8 cellular contexts compared by ENCODE assay signal in the genomic region with DNA sequence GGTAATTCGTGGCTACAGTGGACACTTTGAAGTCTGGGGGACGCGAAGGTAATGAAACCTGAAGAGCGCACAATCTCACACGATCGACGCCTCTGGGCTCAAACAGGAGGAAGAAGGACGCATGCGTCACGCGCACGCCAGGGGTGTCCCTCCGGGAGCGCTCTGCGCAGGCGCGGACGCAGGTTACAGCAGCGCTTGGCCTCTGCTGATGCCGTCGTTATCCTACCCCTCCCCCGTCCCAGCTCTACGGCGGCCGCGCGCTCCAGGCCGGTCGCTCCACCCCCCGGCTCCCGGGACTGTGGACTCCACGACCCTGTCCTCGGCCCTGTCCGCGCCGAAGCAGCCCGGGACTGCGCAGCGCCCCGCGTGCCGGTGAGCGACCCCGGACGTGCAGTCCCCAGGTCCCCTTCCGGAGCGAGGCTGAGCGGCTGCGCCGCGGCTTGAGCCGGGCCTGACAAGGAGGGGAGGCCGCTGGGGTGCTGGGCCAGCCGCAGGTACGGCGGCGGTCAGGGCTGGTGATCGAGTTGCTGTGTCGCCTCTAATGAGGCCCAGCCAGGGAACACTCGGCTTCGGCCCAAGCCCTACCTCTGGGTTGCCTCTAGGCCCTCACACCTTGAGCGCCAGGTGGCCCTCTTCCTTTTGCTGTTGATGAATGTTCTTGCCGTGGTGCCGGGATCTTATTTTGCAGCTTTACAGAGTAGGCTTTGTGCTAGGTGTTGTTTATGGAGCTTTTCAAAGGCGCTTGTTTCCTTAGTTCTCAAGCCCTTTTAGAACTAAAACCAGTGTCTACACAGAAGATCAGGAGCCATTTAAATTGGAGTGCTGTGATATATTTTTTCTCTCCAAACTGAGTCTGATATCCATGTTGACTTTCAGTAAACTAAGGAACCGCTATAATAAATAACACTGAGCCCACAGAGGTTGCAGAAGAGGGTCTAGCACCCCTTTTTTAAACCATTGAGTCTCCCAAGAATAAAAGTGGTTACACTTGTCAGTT. TPM values are rescaled to one million over a fixed set of nuclear protein-coding genes. Genes with fewer than 3 reads are reported as not detected.
DNase-seq lines count a peak whose midpoint lies in the region; ATAC-seq, FAIRE-seq and TF ChIP-seq lines count a peak whose summit lies in the region.

A gene (plus strand): TSS at position 241 of the 997 bp plus-strand sequence. CDS start 3,517 bp downstream, outside the sequence.

- peak; percentile 97 for ATAC-seq in HG02642 (IDR thresholded peaks at IDR 0.05; ENCODE audit: poor library complexity, unreplicated experiment)
- ATAC-seq in activated naive CD8-positive, alpha-beta T cell treated with anti-CD3 and anti-CD28 coated beads, Interleukin-2, amount 50 U/mL, for 24 hours: peak; percentile 98
- ATAC-seq in Right ventricle myocardium superior (ENCODE audit: poor library complexity): peak; percentile 100
- ATAC-seq in pancreas: peak; percentile 91 to 97 (median 96)

- peaks cover 18% of the 10 kb centered on the region for H3K36me3 Mint-ChIP-seq in activated naive CD8-positive, alpha-beta T cell treated with anti-CD3 and anti-CD28 coated beads, Interleukin-2, amount 50 U/mL, for 24 hours (ENCODE audit: low read depth)

- H3K36me3 ChIP-seq in pancreas (no peaks in the 10 kb centered on the region), tibial artery (peaks cover 0 to 3% (median 0%) of the 10 kb centered on the region in 3 donors)

- H3K4me1 Mint-ChIP-seq in activated naive CD8-positive, alpha-beta T cell treated with anti-CD3 and anti-CD28 coated beads, Interleukin-2, amount 50 U/mL, for 24 hours: peaks cover 39% of the 10 kb centered on the region

- WGBS in pancreas, 2 donors: 0% methylated on average over 46 to 66 of the region's 66 CpGs

- H3K27ac Mint-ChIP-seq in activated naive CD8-positive, alpha-beta T cell treated with anti-CD3 and anti-CD28 coated beads, Interleukin-2, amount 50 U/mL, for 24 hours: peak within 1 kb of the TSS; percentile 97

- no peak for FAIRE-seq in pancreas (lab: Jason Lieb, UNC)

- no peaks in the 10 kb centered on the region for H3K9me3 Mint-ChIP-seq in activated naive CD8-positive, alpha-beta T cell treated with anti-CD3 and anti-CD28 coated beads, Interleukin-2, amount 50 U/mL, for 24 hours

- TF ChIP-seq CTCF in GM12865 (IDR thresholded peaks at IDR 0.05; ENCODE audit: insufficient read depth, low read depth, low read length, missing control alignments) (peak; percentile 12), pancreas (IDR thresholded peaks at IDR 0.05) (peak in 1 of 4 donors; percentile 10), tibial artery (IDR thresholded peaks at IDR 0.05) (no peak)

- H3K9me3 ChIP-seq in pancreas (no peaks in the 10 kb centered on the region), tibial artery (no peaks in the 10 kb centered on the region)

- peaks cover 0 to 15% (median 12%) of the 10 kb centered on the region in 3 donors for H3K4me1 ChIP-seq in pancreas
- H3K4me1 ChIP-seq in tibial artery: peaks cover 0 to 12% (median 4%) of the 10 kb centered on the region in 4 donors

- intact Hi-C loops in Right ventricle myocardium superior (cut with DNase I): no loop called here
- intact Hi-C loops in pancreas (cut with DNase I): no loop called here
- intact Hi-C loops in tibial artery (cut with DNase I; ENCODE audit: low total_unique reads): no loop called here

- H3K4me3 ChIP-seq in GM12865 (ENCODE audit: low read depth, low read length): peak within 1 kb of the TSS; percentile 77
- H3K4me3 ChIP-seq in pancreas: peak within 1 kb of the TSS; percentile 54 to 67 (median 65)
- H3K4me3 ChIP-seq in tibial artery: peak within 1 kb of the TSS; percentile 72 to 86

- no peaks in the 10 kb centered on the region for H3K27me3 ChIP-seq in pancreas
- peaks cover 0 to 4% of the 10 kb centered on the region in 2 donors for H3K27me3 ChIP-seq in tibial artery

- peaks cover 5% of the 10 kb centered on the region for H3K27me3 Mint-ChIP-seq in activated naive CD8-positive, alpha-beta T cell treated with anti-CD3 and anti-CD28 coated beads, Interleukin-2, amount 50 U/mL, for 24 hours

- peak within 1 kb of the TSS; percentile 96 to 99 (median 98) for H3K27ac ChIP-seq in pancreas
- peak within 1 kb of the TSS; percentile 84 to 92 for H3K27ac ChIP-seq in tibial artery

- peak within 1 kb of the TSS; percentile 97 for H3K4me3 Mint-ChIP-seq in activated naive CD8-positive, alpha-beta T cell treated with anti-CD3 and anti-CD28 coated beads, Interleukin-2, amount 50 U/mL, for 24 hours

- DNase-seq in GM12865 (ENCODE audit: low read depth): peak; percentile 97
- peak; percentile 99 for DNase-seq in NCI-H1105 (lab: John Stamatoyannopoulos, UW)
- DNase-seq in SW 1271 (lab: John Stamatoyannopoulos, UW): peak; percentile 94 to 96
- peak; percentile 97 for DNase-seq in activated naive CD8-positive, alpha-beta T cell treated with anti-CD3 and anti-CD28 coated beads, Interleukin-2, amount 50 U/mL, for 24 hours
- DNase-seq in Right ventricle myocardium superior: peak; percentile 99
- DNase-seq in pancreas: peak; percentile 97 to 100 (median 98)
- peak; percentile 96 to 97 for DNase-seq in tibial artery

RNA-seq across cellular contexts. Expression of the gene that starts here (rescaled TPM):
- 43.2 TPM for total RNA-seq in Right ventricle myocardium superior
- total RNA-seq in pancreas: 10 to 100 TPM; 12.8 to 29.6 (median 19.8) TPM
- 10 to 100 TPM in 1 of 2 donors, 1 to 10 TPM in 1; 4.4 to 10.8 TPM for polyA plus RNA-seq in pancreas

Comparison
In these comparisons a context has a peak if more than half of its experiments do, and no peak if none do; other contexts are left out.
1. Peak in every context shown above with its lines: DNase-seq, ATAC-seq, H3K4me3 ChIP-seq and H3K27ac ChIP-seq.